Comparison of ENCODE assay signal across 9 cellular contexts in the genomic region with DNA sequence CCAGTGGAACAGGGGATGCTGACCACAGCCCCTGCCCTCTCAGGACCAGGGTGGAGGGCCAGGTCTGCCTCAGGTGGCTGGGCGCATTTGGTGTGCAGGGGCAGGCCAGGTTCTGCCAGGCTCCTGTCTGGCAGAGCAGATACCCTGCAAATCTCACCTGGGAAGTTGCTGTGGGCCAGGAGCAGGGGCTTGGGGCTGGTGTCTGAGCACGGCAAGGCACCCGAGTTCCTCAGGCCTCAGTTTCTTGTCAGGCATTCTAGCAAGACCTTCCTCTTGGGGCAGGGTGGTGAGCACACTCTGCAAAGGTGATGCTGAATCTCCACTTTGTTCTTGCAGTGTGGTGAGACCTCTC. TPM values are rescaled to one million over a fixed set of nuclear protein-coding genes. Genes with fewer than 3 reads are reported as not detected.
DNase-seq lines count a peak whose midpoint lies in the region; TF ChIP-seq lines count a peak whose summit lies in the region.
"Had no signal": no experiment of that assay in that cellular context is flagged by ENCODE, and none has a peak within 500 bp of the region (broad histone marks: within the 10 kb centered on the region; RNA-seq: fewer than 3 reads in every experiment).

No MANE protein-coding gene starts in this region.

- H3K27ac Mint-ChIP-seq in activated CD4-positive, alpha-beta T cell treated with anti-CD3 and anti-CD28 coated beads, Interleukin-2, amount 10 ng/mL, durations not matched to agents 24 days and 14 days, result peak overlapping the region; percentile 51

- peaks cover 13% of the 10 kb centered on the region for H3K4me1 Mint-ChIP-seq in activated CD4-positive, alpha-beta T cell treated with anti-CD3 and anti-CD28 coated beads, Interleukin-2, amount 10 ng/mL, durations not matched to agents 24 days and 14 days

- no peaks in the 10 kb centered on the region for H3K9me3 Mint-ChIP-seq in activated CD4-positive, alpha-beta T cell treated with anti-CD3 and anti-CD28 coated beads, Interleukin-2, amount 10 ng/mL, durations not matched to agents 24 days and 14 days

- no peaks in the 10 kb centered on the region for H3K27me3 ChIP-seq in stomach

- H3K4me3 ChIP-seq in WI38 (ENCODE audit: low read depth, low read length) (peak overlapping the region; percentile 64; the same call in 1 of the 2 replicates), iPS-18c (ENCODE audit: insufficient read depth, low read depth, low read length) (peak overlapping the region; percentile 71; the same call in 1 of the 2 replicates), stomach (peak overlapping the region; percentile 53 to 66 (median 62))

- H3K27ac ChIP-seq in stomach, result peak overlapping the region in 1 of 5 donors; percentile 88

- H3K36me3 ChIP-seq in stomach, result no peaks in the 10 kb centered on the region

- H3K4me1 ChIP-seq in stomach, result peaks cover 15 to 31% (median 27%) of the 10 kb centered on the region in 4 donors

- H3K27me3 Mint-ChIP-seq in activated CD4-positive, alpha-beta T cell treated with anti-CD3 and anti-CD28 coated beads, Interleukin-2, amount 10 ng/mL, durations not matched to agents 24 days and 14 days, result no peaks in the 10 kb centered on the region

- H3K36me3 Mint-ChIP-seq in activated CD4-positive, alpha-beta T cell treated with anti-CD3 and anti-CD28 coated beads, Interleukin-2, amount 10 ng/mL, durations not matched to agents 24 days and 14 days (ENCODE audit: low read depth), result no peaks in the 10 kb centered on the region

- H3K9me3 ChIP-seq in iPS-18c (ENCODE audit: control insufficient read depth, insufficient read depth, low read length), result peaks cover 3% of the 10 kb centered on the region
- H3K9me3 ChIP-seq in stomach, result no peaks in the 10 kb centered on the region

- no peak for TF ChIP-seq POLR2A in stomach (IDR thresholded peaks at IDR 0.05)

- 48 to 72% (median 62%) methylated on average over 2 to 3 of the region's 3 CpGs; no CpG with 5 or more reads in 1 of the 5 donors for WGBS in stomach, 5 donors

- no peak for TF ChIP-seq CTCF in WI38 (IDR thresholded peaks at IDR 0.05; ENCODE audit: low read depth, low read length)
- TF ChIP-seq CTCF in stomach (IDR thresholded peaks at IDR 0.05), result no peak

- H3K4me3 Mint-ChIP-seq in activated CD4-positive, alpha-beta T cell treated with anti-CD3 and anti-CD28 coated beads, Interleukin-2, amount 10 ng/mL, durations not matched to agents 24 days and 14 days, result peak overlapping the region; percentile 30

- TF ChIP-seq EP300 in stomach (IDR thresholded peaks at IDR 0.05), result no peak

- DNase-seq in activated CD4-positive, alpha-beta T cell treated with anti-CD3 and anti-CD28 coated beads, Interleukin-2, amount 10 ng/mL, durations not matched to agents 24 days and 14 days, result no peak
- DNase-seq in activated CD4-positive, alpha-beta T cell treated with anti-CD3 and anti-CD28 coated beads for 4 hours, result no peak
- DNase-seq in stomach (no peak), HuH-7.5 (ENCODE audit: low spot score) (no peak), AG08396 (ENCODE audit: low spot score) (no peak), NCI-H2196 treated with DMSO at 0.1 percent for 48 hours (lab: John Stamatoyannopoulos, UW; ENCODE audit: unreplicated experiment) (no peak)
- DNase-seq: WERI-Rb-1 had no signal

- intact Hi-C loops in activated CD4-positive, alpha-beta T cell treated with anti-CD3 and anti-CD28 coated beads, Interleukin-2, amount 10 ng/mL, durations not matched to agents 24 days and 14 days (cut with micrococcal nuclease), result loop anchor here (5.0 kb wide), 1 partner anchor 97 kb away; a partner anchor contains a TSS
- intact Hi-C loops in stomach (cut with DNase I; ENCODE audit: low total_unique reads), result no loop called here

RNA-seq across cellular contexts. Expression of a gene that starts 1.1 kb away (rescaled TPM):
- total RNA-seq in activated CD4-positive, alpha-beta T cell treated with anti-CD3 and anti-CD28 coated beads, Interleukin-2, amount 10 ng/mL, durations not matched to agents 24 days and 14 days, result 7.1 and 7.2 TPM in 2 replicates
- total RNA-seq in stomach, result 10 to 100 TPM in 1 of 5 donors, 1 to 10 TPM in 3, not detected in 1; 4.2 to 28.0 (median 4.7) TPM
- 1 to 10 TPM; 4.6 to 8.4 (median 4.6) TPM for polyA plus RNA-seq in stomach

RNA-seq across cellular contexts. Expression of a gene that starts 47.8 kb away (rescaled TPM):
- total RNA-seq in activated CD4-positive, alpha-beta T cell treated with anti-CD3 and anti-CD28 coated beads, Interleukin-2, amount 10 ng/mL, durations not matched to agents 24 days and 14 days, result 12.1 and 14.0 TPM in 2 replicates
- total RNA-seq in stomach, result 10 to 100 TPM in 2 of 5 donors, 1 to 10 TPM in 3; 1.2 to 45.1 (median 7.0) TPM
- polyA plus RNA-seq in stomach, result 1 to 10 TPM; 3.2 to 4.4 (median 3.7) TPM
